16 cellular contexts compared by ENCODE assay signal in the genomic region with DNA sequence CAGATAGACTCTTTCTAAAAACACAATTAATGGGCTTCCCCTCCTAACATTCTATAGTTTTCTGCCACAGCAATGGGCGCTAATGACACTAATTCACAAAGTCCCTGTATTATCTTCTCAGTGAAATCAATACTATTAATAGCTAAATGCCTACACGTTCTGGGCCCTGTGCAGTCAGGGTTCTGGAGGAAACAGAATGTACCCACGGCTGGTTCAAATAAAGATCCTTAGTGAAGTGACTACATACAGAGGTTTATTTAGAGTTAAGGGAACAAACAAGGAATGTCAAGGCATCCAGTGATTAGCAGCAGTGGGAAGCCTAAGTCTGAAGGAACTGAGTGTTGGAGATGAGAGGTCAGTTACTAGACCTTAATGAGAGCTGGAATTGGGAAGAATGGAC.
"Had no signal": no experiment of that assay in that cellular context is flagged by ENCODE, and none has a peak within 500 bp of the region (broad histone marks: within the 10 kb centered on the region; RNA-seq: fewer than 3 reads in every experiment).

No MANE protein-coding gene starts in this region.

- H3K36me3 ChIP-seq: neutrophil, sigmoid colon, tibial nerve, upper lobe of right lung, vagina had no signal

- H3K36me3 Mint-ChIP-seq: naive thymus-derived CD8-positive, alpha-beta T cell had no signal

- H3K4me3 Mint-ChIP-seq: naive thymus-derived CD8-positive, alpha-beta T cell had no signal

- H3K4me3 ChIP-seq: psoas muscle, sigmoid colon, testis, tibial nerve, upper lobe of right lung, vagina had no signal

- H3K4me1 ChIP-seq: psoas muscle, sigmoid colon, testis, tibial nerve, upper lobe of right lung, vagina had no signal

- H3K9me3 Mint-ChIP-seq: naive thymus-derived CD8-positive, alpha-beta T cell had no signal

- ATAC-seq: esophagus mucosa; naive thymus-derived CD8-positive, alpha-beta T cell; stimulated activated naive CD8-positive, alpha-beta T cell treated with anti-CD3 and anti-CD28 coated beads, Interleukin-15, Interleukin-2, amounts not matched to agents 100 U/mL and 50 U/mL, for 24 hours; upper lobe of right lung had no signal

- H3K27ac ChIP-seq: psoas muscle, sigmoid colon, testis, tibial nerve, upper lobe of right lung, vagina had no signal

- DNase-seq: cortex of kidney; effector memory CD4-positive, alpha-beta T cell; islet precursor cell; naive thymus-derived CD8-positive, alpha-beta T cell; psoas muscle; retina; sigmoid colon; small intestine; stimulated activated CD4-positive, alpha-beta T cell treated with anti-CD3 and anti-CD28 coated beads, Interleukin-12 subunit alpha, Interleukin-12 subunit beta, amount 100 ng/mL, for 4 hours; stimulated activated naive CD8-positive, alpha-beta T cell treated with anti-CD3 and anti-CD28 coated beads, Interleukin-15, Interleukin-2, amounts not matched to agents 100 U/mL and 50 U/mL, for 24 hours; testis; upper lobe of right lung had no signal

- H3K9me3 ChIP-seq: neutrophil, psoas muscle, sigmoid colon, testis, tibial nerve, upper lobe of right lung, vagina had no signal

- H3K27me3 ChIP-seq: neutrophil, sigmoid colon, testis, tibial nerve, upper lobe of right lung, vagina had no signal
